Comparison of ENCODE assay signal across 1 cellular context in genomic region chr13:65985632-65986031, GRCh38.
TF ChIP-seq lines count a peak whose summit lies in the region.

No MANE protein-coding gene starts in this region.

TF ChIP-seq in HepG2, 621 proteins besides CTCF, POLR2A, EP300 and RAD21 (continued from another document):
- TF ChIP-seq JUNB (CRISPR knock-in tag; IDR thresholded peaks at IDR 0.05; ENCODE audit: borderline replicate concordance): no peak
- no peak for TF ChIP-seq DZIP1 (CRISPR knock-in tag; IDR thresholded peaks at IDR 0.05)
- no peak for TF ChIP-seq NFRKB (IDR thresholded peaks at IDR 0.05)
